30 cellular contexts compared by ENCODE assay signal in genomic region chr16:82524939-82525338, GRCh38.
DNase-seq lines count a peak whose midpoint lies in the region; ATAC-seq and TF ChIP-seq lines count a peak whose summit lies in the region.
"Had no signal": no experiment of that assay in that cellular context is flagged by ENCODE, and none has a peak within 500 bp of the region (broad histone marks: within the 10 kb centered on the region; RNA-seq: fewer than 3 reads in every experiment).

No MANE protein-coding gene starts in this region.

- H3K27ac ChIP-seq in prostate gland (no peak overlapping the region), tibial nerve (no peak overlapping the region)
- H3K27ac ChIP-seq: BLaER1, colonic mucosa, epithelial cell of prostate, left lung, spleen, vagina had no signal

- H3K27me3 ChIP-seq in prostate gland (replicated peaks; ENCODE audit: insufficient read depth) = no peaks in the 10 kb centered on the region
- no peaks in the 10 kb centered on the region for H3K27me3 ChIP-seq in tibial nerve
- H3K27me3 ChIP-seq: BLaER1, colonic mucosa, left lung, vagina had no signal

- peak; percentile 28 for DNase-seq in LHCN-M2 (ENCODE audit: low read depth)
- DNase-seq in NCI-H2171 treated with DMSO at 0.1 percent for 48 hours (lab: John Stamatoyannopoulos, UW) = peak; percentile 91
- DNase-seq in SHP77 treated with DMSO at 0.1 percent for 48 hours (lab: John Stamatoyannopoulos, UW) = peak; percentile 18
- DNase-seq in prostate gland (ENCODE audit: low spot score) = peak; percentile 66
- DNase-seq in lower leg skin (ENCODE audit: low spot score in 2 of 2) = no peak
- DNase-seq in tibial nerve (ENCODE audit: low spot score in 2 of 2) = no peak
- DNase-seq: activated CD4-positive, alpha-beta T cell treated with anti-CD3 and anti-CD28 coated beads, Interleukin-2, amount 50 U/mL, for 4 hours; activated CD4-positive, CD25-positive, alpha-beta regulatory T cell; activated gamma-delta T cell treated with Interleukin-2 at 50 U/mL for 16 hours; activated naive CD8-positive, alpha-beta T cell treated with anti-CD3 and anti-CD28 coated beads, Interleukin-2, amount 50 U/mL, for 24 hours; activated T-cell treated with anti-CD3 and anti-CD28 coated beads, Interleukin-2, amount 50 U/mL, for 48 hours; colonic mucosa; DMS79 treated with DMSO at 0.1 percent for 48 hours; effector CD8-positive, alpha-beta T cell; GF-D8; HCEC 1CT; hypothalamus; Kasumi-1; left lung; MV-4-11; NCI-H146; OCI-M1; right cardiac atrium; spleen; stimulated activated CD4-positive, alpha-beta T cell treated with anti-CD3 and anti-CD28 coated beads, Interleukin-2, amount 100 ng/mL, for 24 hours had no signal

- H3K36me3 ChIP-seq in prostate gland = no peaks in the 10 kb centered on the region
- no peaks in the 10 kb centered on the region for H3K36me3 ChIP-seq in tibial nerve
- H3K36me3 ChIP-seq: BLaER1, colonic mucosa, left lung, spleen, vagina had no signal

- WGBS in prostate gland = 47% methylated on average over 1 of the region's 1 CpG
- WGBS in lower leg skin, 2 donors = 44 to 65% methylated on average over 1 of the region's 1 CpG
- 83 to 85% methylated on average over 1 of the region's 1 CpG for WGBS in tibial nerve, 2 donors

- no peaks in the 10 kb centered on the region for H3K9me3 ChIP-seq in prostate gland
- H3K9me3 ChIP-seq in tibial nerve = peaks cover 0 to 18% (median 0%) of the 10 kb centered on the region in 4 donors
- H3K9me3 ChIP-seq: BLaER1, colonic mucosa, vagina had no signal

- no peak for ATAC-seq in GM21360 (IDR thresholded peaks at IDR 0.05; ENCODE audit: unreplicated experiment)
- ATAC-seq: activated naive CD8-positive, alpha-beta T cell treated with anti-CD3 and anti-CD28 coated beads, Interleukin-2, amount 50 U/mL, for 24 hours; left lung; SK-N-SH treated with all-trans-retinoic acid at 6 μM for 48 hours had no signal

- intact Hi-C loops in prostate gland (cut with DNase I) = no loop called here
- intact Hi-C loops in lower leg skin (cut with DNase I; ENCODE audit: low total_unique reads) = no loop called here

- H3K4me3 ChIP-seq in prostate gland = no peak overlapping the region
- H3K4me3 ChIP-seq in lower leg skin (ENCODE audit: low read depth, poor library complexity, severe bottlenecking) = no peak overlapping the region
- H3K4me3 ChIP-seq in tibial nerve = no peak overlapping the region
- H3K4me3 ChIP-seq: BLaER1, colonic mucosa, left lung, spleen, vagina had no signal

- TF ChIP-seq EP300 in tibial nerve (IDR thresholded peaks at IDR 0.05) = no peak

- TF ChIP-seq CTCF in prostate gland (IDR thresholded peaks at IDR 0.05) (no peak), lower leg skin (IDR thresholded peaks at IDR 0.05) (no peak), tibial nerve (IDR thresholded peaks at IDR 0.05) (no peak)

- TF ChIP-seq POLR2A in prostate gland (IDR thresholded peaks at IDR 0.05) (no peak), lower leg skin (IDR thresholded peaks at IDR 0.05) (no peak), tibial nerve (IDR thresholded peaks at IDR 0.05) (no peak)

- H3K4me1 ChIP-seq in prostate gland (replicated peaks) (no peaks in the 10 kb centered on the region), tibial nerve (no peaks in the 10 kb centered on the region)
- H3K4me1 ChIP-seq: BLaER1, colonic mucosa, left lung, spleen, vagina had no signal

Comparison
In these comparisons a context has a peak if more than half of its experiments do, and no peak if none do; other contexts are left out.
1. DNase-seq: peak in LHCN-M2 (single experiment), NCI-H2171 treated with DMSO at 0.1 percent for 48 hours (single experiment), SHP77 treated with DMSO at 0.1 percent for 48 hours (single experiment) and prostate gland (single experiment); none in lower leg skin (0 of 2) and tibial nerve (0 of 2).